Comparison of ENCODE assay signal across 13 cellular contexts in genomic region chr2:181106229-181106628, GRCh38.
A peak's percentile ranks its signal among the peaks of the same experiment; 100 is the strongest.
DNase-seq lines count a peak whose midpoint lies in the region; ATAC-seq, FAIRE-seq and TF ChIP-seq lines count a peak whose summit lies in the region.
"Had no signal": no experiment of that assay in that cellular context is flagged by ENCODE, and none has a peak within 500 bp of the region (broad histone marks: within the 10 kb centered on the region; RNA-seq: fewer than 3 reads in every experiment).

No MANE protein-coding gene starts in this region.

- CTCF ChIA-PET in GM12878 (lab: Yijun Ruan, JAX) = interaction anchor here (0.8 to 5.7 kb wide), 19 partner anchors 9 to 609 kb away, joined by 3 to 94 read pairs (median 10); partner anchors contain the start of gene ITGA4

- H3K9me3 ChIP-seq in GM12878 (replicated peaks; ENCODE audit: control insufficient read depth, insufficient read depth, low read length) (no peaks in the 10 kb centered on the region), prostate gland (no peaks in the 10 kb centered on the region)
- H3K9me3 ChIP-seq: gastrocnemius medialis had no signal

- no peak overlapping the region for H3K4me3 Mint-ChIP-seq in mesothelial cell of epicardium
- H3K4me3 Mint-ChIP-seq: type B pancreatic cell had no signal

- BruUV-seq in GM12878 (replicated peaks; lab: Mats Ljungman, UMichigan) = no TSS peak

- H3K36me3 Mint-ChIP-seq in mesothelial cell of epicardium = no peaks in the 10 kb centered on the region
- H3K36me3 Mint-ChIP-seq: type B pancreatic cell had no signal

- H3K36me3 ChIP-seq in GM12878 (ENCODE audit: control insufficient read depth in 2 of 2, insufficient read depth in 2 of 2, low read length in 1 of 2) (no peaks in the 10 kb centered on the region), prostate gland (no peaks in the 10 kb centered on the region)
- H3K36me3 ChIP-seq: gastrocnemius medialis had no signal

- POLR2A ChIA-PET in GM12878 (lab: Charles Lee) = interaction anchor here (1.5 kb wide), 1 partner anchor 198 kb away, joined by 6 read pairs; no protein-coding TSS in a partner anchor

- H3K4me3 ChIP-seq in GM12878 = no peak overlapping the region
- no peak overlapping the region for H3K4me3 ChIP-seq in prostate gland
- H3K4me3 ChIP-seq: gastrocnemius medialis had no signal

- RAD21 ChIA-PET in GM12878 (lab: Charles Lee; ENCODE audit: unreplicated experiment) = interaction anchor here (1.0 to 6.9 kb wide), 17 partner anchors 9 to 612 kb away, joined by 3 to 86 read pairs (median 7); partner anchors contain the start of gene ITGA4

- no peak for FAIRE-seq in GM12878 (lab: Jason Lieb, UNC)
- FAIRE-seq: colon had no signal

- WGBS in GM12878 (ENCODE audit: insufficient coverage, insufficient replicate concordance, low lambda C conversion rate, missing lambda C conversion rate) = 66% methylated on average over 2 of the region's 2 CpGs
- 87% methylated on average over 2 of the region's 2 CpGs for WGBS in prostate gland

- TF ChIP-seq RAD21 in GM12878 (IDR thresholded peaks at IDR 0.05; ENCODE audit: insufficient read depth, low read depth, low read length) = no peak

- H3K9me3 Mint-ChIP-seq in mesothelial cell of epicardium = no peaks in the 10 kb centered on the region
- H3K9me3 Mint-ChIP-seq: type B pancreatic cell had no signal

- no peak overlapping the region for H3K27ac Mint-ChIP-seq in mesothelial cell of epicardium
- H3K27ac Mint-ChIP-seq: progenitor cell of endocrine pancreas, type B pancreatic cell had no signal

- TF ChIP-seq CTCF in GM12878 (IDR thresholded peaks at IDR 0.05 in 2 of 3, conservative IDR thresholded peaks at IDR 0.05 in 1 of 3; ENCODE audit: control insufficient read depth in 2 of 3, extremely low read depth in 1 of 3, insufficient read depth in 1 of 3, low read depth in 3 of 3, low read length in 3 of 3) = no peak
- no peak for TF ChIP-seq CTCF in prostate gland (IDR thresholded peaks at IDR 0.05)
- no peak for TF ChIP-seq CTCF in mesothelial cell of epicardium (IDR thresholded peaks at IDR 0.05; ENCODE audit: unreplicated experiment)

- SMC1A ChIA-PET in GM12878 (lab: Charles Lee; ENCODE audit: uncharacterized antibody, unreplicated experiment) = interaction anchor here (0.9 to 7.3 kb wide), 23 partner anchors 9 to 636 kb away, joined by 3 to 73 read pairs (median 7); partner anchors contain the start of gene ITGA4

- H3K27me3 Mint-ChIP-seq in mesothelial cell of epicardium (ENCODE audit: low read depth) = no peaks in the 10 kb centered on the region
- H3K27me3 Mint-ChIP-seq: progenitor cell of endocrine pancreas had no signal

- no peaks in the 10 kb centered on the region for H3K79me2 ChIP-seq in GM12878 (ENCODE audit: control insufficient read depth, insufficient read depth, low read length)

- H3K27me3 ChIP-seq in GM12878 (replicated peaks in 1 of 2; ENCODE audit: control insufficient read depth in 2 of 2, insufficient read depth in 2 of 2, low read length in 1 of 2) (no peaks in the 10 kb centered on the region), prostate gland (replicated peaks; ENCODE audit: insufficient read depth) (no peaks in the 10 kb centered on the region)
- H3K27me3 ChIP-seq: gastrocnemius medialis had no signal

- H3K27ac ChIP-seq in GM12878 (ENCODE audit: control insufficient read depth, insufficient read depth) (peak overlapping the region; percentile 27), prostate gland (no peak overlapping the region)
- H3K27ac ChIP-seq: gastrocnemius medialis had no signal

- TF ChIP-seq EP300 in GM12878 (IDR thresholded peaks at IDR 0.05; ENCODE audit: borderline replicate concordance in 1 of 2, control insufficient read depth in 1 of 2, low read depth in 2 of 2, low read length in 2 of 2) = no peak

- no peak for ATAC-seq in GM12878
- ATAC-seq: gastrocnemius medialis had no signal

- H3K4me1 ChIP-seq in GM12878 (ENCODE audit: control insufficient read depth, insufficient read depth, low read length) (peaks cover 25% of the 10 kb centered on the region), prostate gland (replicated peaks) (no peaks in the 10 kb centered on the region)
- H3K4me1 ChIP-seq: gastrocnemius medialis had no signal

- H4K20me1 ChIP-seq in GM12878 (ENCODE audit: control insufficient read depth, insufficient read depth) = no peaks in the 10 kb centered on the region

- peak overlapping the region; percentile 1; the same call in 1 of the 2 replicates for H3K4me2 ChIP-seq in GM12878 (ENCODE audit: control insufficient read depth, insufficient read depth)

- no peak overlapping the region for H2AFZ ChIP-seq in GM12878 (ENCODE audit: control insufficient read depth, low read depth, low read length)

- intact Hi-C loops in GM12878 (cut with micrococcal nuclease; ENCODE audit: unreplicated experiment) (loop anchor here (10.0 kb wide), 3 partner anchors 469 to 969 kb away; no protein-coding TSS in a partner anchor), prostate gland (cut with DNase I) (loop anchor here (10.0 kb wide), 1 partner anchor 609 kb away; no protein-coding TSS in a partner anchor)

- H3K9ac ChIP-seq in GM12878 (ENCODE audit: control insufficient read depth, insufficient read depth, low read length) = no peak overlapping the region

- in situ Hi-C loops in GM12878 (cut with MboI) = loop anchor here (5.0 kb wide), 1 partner anchor 351 kb away; the partner anchor contains the start of gene ITGA4

- DNase-seq in AG08395 (ENCODE audit: low spot score) (peak; percentile 5), COR-L47 (lab: John Stamatoyannopoulos, UW) (peak; percentile 15), NCI-H2227 treated with DMSO at 0.1 percent for 48 hours (lab: John Stamatoyannopoulos, UW) (peak; percentile 70), GM12878 (ENCODE audit: low read depth, low spot score) (no peak), prostate gland (ENCODE audit: low spot score) (no peak), NCI-H2081 treated with DMSO at 0.1 percent for 48 hours (lab: John Stamatoyannopoulos, UW) (no peak), NCI-H226 (no peak), mesothelial cell of epicardium (ENCODE audit: low spot score in 2 of 2, unreplicated experiment in 2 of 2) (no peak)
- DNase-seq: gastrocnemius medialis, NCI-H187 had no signal

- H3K4me1 Mint-ChIP-seq in mesothelial cell of epicardium = peaks cover 9% of the 10 kb centered on the region

- TF ChIP-seq POLR2A in GM12878 (IDR thresholded peaks at IDR 0.05; ENCODE audit: low read depth, low read length) (no peak), prostate gland (IDR thresholded peaks at IDR 0.05) (no peak)

TF ChIP-seq in GM12878, 131 proteins besides CTCF, POLR2A, EP300 and RAD21:
- TF ChIP-seq SMARCA5 (IDR thresholded peaks at IDR 0.05) = no peak
- no peak for TF ChIP-seq SREBF1 (IDR thresholded peaks at IDR 0.05; ENCODE audit: low read length)
- no peak for TF ChIP-seq EZH2 (IDR thresholded peaks at IDR 0.05; ENCODE audit: borderline replicate concordance, control insufficient read depth, low read depth, low read length)
- TF ChIP-seq ZNF274 (IDR thresholded peaks at IDR 0.05; ENCODE audit: insufficient read depth, insufficient read length) = no peak
- TF ChIP-seq ZNF217 (IDR thresholded peaks at IDR 0.05) = no peak
- no peak for TF ChIP-seq MYC (IDR thresholded peaks at IDR 0.05; ENCODE audit: insufficient read depth, insufficient read length, insufficient replicate concordance, low read length, severe bottlenecking)
- no peak for TF ChIP-seq RUNX3 (IDR thresholded peaks at IDR 0.05; ENCODE audit: low read length)

Comparison
In these comparisons a context has a peak if more than half of its experiments do, and no peak if none do; other contexts are left out.
1. DNase-seq: peak in AG08395 (single experiment), COR-L47 (single experiment) and NCI-H2227 treated with DMSO at 0.1 percent for 48 hours (single experiment); none in GM12878 (single experiment), prostate gland (single experiment), NCI-H2081 treated with DMSO at 0.1 percent for 48 hours (single experiment), NCI-H226 (single experiment) and mesothelial cell of epicardium (0 of 2).